Comparison of ENCODE assay signal across 28 cellular contexts in genomic region chr2:83143946-83144345, GRCh38.
"Had no signal": no experiment of that assay in that cellular context is flagged by ENCODE, and none has a peak within 500 bp of the region (broad histone marks: within the 10 kb centered on the region; RNA-seq: fewer than 3 reads in every experiment).

No MANE protein-coding gene starts in this region.

- H3K9me3 ChIP-seq: lower lobe of right lung, neutrophil, psoas muscle, right atrium auricular region, right lobe of liver, tibial nerve, uterus had no signal

- ATAC-seq: left colon; left lung; lower lobe of right lung; natural killer cell; psoas muscle; right lobe of liver; stimulated activated memory B cell treated with anti-CD40 and anti-IgM and Interleukin-4, amounts not matched to agents 10 μg/mL and 1 μg/mL and 100 μg/mL, for 72 hours; stimulated activated naive CD8-positive, alpha-beta T cell treated with anti-CD3 and anti-CD28 coated beads, Interleukin-15, amount 100 ng/mL, for 72 hours had no signal

- FAIRE-seq: kidney had no signal

- H3K27me3 ChIP-seq: left lung, neural progenitor cell, neutrophil, right atrium auricular region, right lobe of liver, tibial nerve, uterus had no signal

- H2AFZ ChIP-seq: neural progenitor cell, parathyroid adenoma had no signal

- H3K4me1 ChIP-seq: left lung, lower lobe of right lung, neural progenitor cell, parathyroid adenoma, psoas muscle, right atrium auricular region, right lobe of liver, tibial nerve, uterus had no signal

- H3K4me2 ChIP-seq: neural progenitor cell, smooth muscle cell had no signal

- H3K79me2 ChIP-seq: parathyroid adenoma had no signal

- H3K4me3 ChIP-seq: left lung, lower lobe of right lung, neural progenitor cell, psoas muscle, right atrium auricular region, right lobe of liver, smooth muscle cell, tibial nerve, uterus had no signal

- H3K36me3 ChIP-seq: left lung, lower lobe of right lung, neural progenitor cell, neutrophil, right atrium auricular region, right lobe of liver, tibial nerve, uterus had no signal

- H3K9ac ChIP-seq: neural progenitor cell, parathyroid adenoma had no signal

- DNase-seq: hippocampal formation; kidney; left colon; left lung; lower lobe of right lung; mammary epithelial cell; mesendoderm; naive B cell; natural killer cell; nephron progenitor cell; occipital lobe; psoas muscle; right lobe of liver; stimulated activated CD4-positive, alpha-beta T cell treated with anti-CD3 and anti-CD28 coated beads, Interleukin-1b, Interleukin-23, amount 100 ng/mL, for 48 hours; stimulated activated CD4-positive, alpha-beta T cell treated with anti-CD3 and anti-CD28 coated beads, Interleukin-2, amount 100 ng/mL, for 48 hours; stimulated activated CD4-positive, alpha-beta T cell treated with anti-CD3 and anti-CD28 coated beads, Interleukin-4, amount 100 ng/mL, for 4 hours; stimulated activated CD8-positive, alpha-beta memory T cell treated with anti-CD3 and anti-CD28 coated beads, Interleukin-4, amount 100 ng/mL, for 48 hours; stimulated activated naive CD4-positive, alpha-beta T cell treated with Interleukin-2 at 50 U/mL for 16 hours; stimulated activated naive CD8-positive, alpha-beta T cell treated with anti-CD3 and anti-CD28 coated beads, Interleukin-15, amount 100 ng/mL, for 72 hours; substantia nigra; uterus had no signal

- H3K27ac ChIP-seq: left lung, lower lobe of right lung, neural progenitor cell, neutrophil, parathyroid adenoma, psoas muscle, right atrium auricular region, right lobe of liver, tibial nerve, uterus had no signal
